8 cellular contexts compared by ENCODE assay signal in genomic region chr10:70233109-70233938, GRCh38. TPM values are rescaled to one million over a fixed set of nuclear protein-coding genes. Genes with fewer than 3 reads are reported as not detected.
DNase-seq lines count a peak whose midpoint lies in the region; ATAC-seq, FAIRE-seq and TF ChIP-seq lines count a peak whose summit lies in the region.

PPA1 (minus strand) TSS chr10:70233429; CDS start chr10:70233327, 102 bp downstream.

- peak within 1 kb of the TSS; percentile 81 to 88 for H3K27ac ChIP-seq in kidney (ENCODE audit: low read depth in 2 of 2, low read length in 2 of 2)

- H3K9me3 ChIP-seq in kidney (ENCODE audit: control insufficient read depth in 1 of 2, low read length in 2 of 2) = no peaks in the 10 kb centered on the region

- peak; percentile 88 for ATAC-seq in GM19035 (IDR thresholded peaks at IDR 0.05; ENCODE audit: unreplicated experiment)
- ATAC-seq in HG03354 (IDR thresholded peaks at IDR 0.05; ENCODE audit: poor library complexity, severe bottlenecking, unreplicated experiment) = peak; percentile 90

- H3K4me1 ChIP-seq in kidney (ENCODE audit: control insufficient read depth in 1 of 2, insufficient read depth in 1 of 2, low read depth in 1 of 2, low read length in 2 of 2) = peaks cover 4 to 6% of the 10 kb centered on the region in 2 donors

- peak within 1 kb of the TSS; percentile 85 to 87 for H3K9ac ChIP-seq in kidney (ENCODE audit: low read length in 2 of 2)

- no peaks in the 10 kb centered on the region for H3K36me3 ChIP-seq in kidney (ENCODE audit: control insufficient read depth in 1 of 2, insufficient read depth in 2 of 2, low read length in 2 of 2)

- peak; percentile 100 for DNase-seq in AG20443 (ENCODE audit: low spot score)
- peak; percentile 82 for DNase-seq in NCI-H446 treated with DMSO at 0.1 percent for 48 hours (lab: John Stamatoyannopoulos, UW)
- peak; percentile 100 for DNase-seq in activated CD4-positive, CD25-positive, alpha-beta regulatory T cell treated with anti-CD3 and anti-CD28 coated beads, Interleukin-2, amount 50 U/mL, for 72 hours
- DNase-seq in cerebellar nuclear complex (lab: John Stamatoyannopoulos, UW) = peak; percentile 89 to 91
- peak; percentile 99 for DNase-seq in kidney
- DNase-seq in stimulated activated CD4-positive, alpha-beta T cell treated with anti-CD3 and anti-CD28 coated beads, Interleukin-15, amount 100 ng/mL, for 24 hours = peak; percentile 100

- FAIRE-seq in kidney (lab: Jason Lieb, UNC) = no peak

- H3K4me3 ChIP-seq in kidney (ENCODE audit: low read length in 2 of 2) = peak within 1 kb of the TSS; percentile 87 to 90

- intact Hi-C loops in kidney (cut with DNase I) = no loop called here

- peak; percentile 18 for TF ChIP-seq CTCF in kidney (IDR thresholded peaks at IDR 0.05; ENCODE audit: borderline replicate concordance, extremely low read depth, insufficient read depth)

RNA-seq across cellular contexts. Expression of gene PPA1, which starts in this region (rescaled TPM):
- total RNA-seq in kidney = 116 TPM
- 168 TPM for polyA plus RNA-seq in kidney (ENCODE audit: insufficient read depth, low read depth, low replicate concordance)

Comparison
In these comparisons a context has a peak if more than half of its experiments do, and no peak if none do; other contexts are left out.
1. Peak in every context shown above with its lines: DNase-seq, ATAC-seq, H3K4me3 ChIP-seq and H3K27ac ChIP-seq.